ENCODE assay signal across 19 cellular contexts in genomic region chr5:9714187-9714586, GRCh38.
"Had no signal": no experiment of that assay in that cellular context is flagged by ENCODE, and none has a peak within 500 bp of the region (broad histone marks: within the 10 kb centered on the region; RNA-seq: fewer than 3 reads in every experiment).

No MANE protein-coding gene starts in this region.

- H3K9me3 ChIP-seq: body of pancreas, colonic mucosa, neutrophil, tibial artery had no signal

- H3K4me3 ChIP-seq: body of pancreas, colonic mucosa, tibial artery had no signal

- H3K36me3 ChIP-seq: colonic mucosa, neutrophil, tibial artery had no signal

- H3K4me1 ChIP-seq: body of pancreas, colonic mucosa, tibial artery had no signal

- H3K27ac ChIP-seq: body of pancreas, colonic mucosa, neutrophil, tibial artery had no signal

- DNase-seq: activated CD4-positive, alpha-beta T cell treated with anti-CD3 and anti-CD28 coated beads, Interleukin-2, amount 10 ng/mL, durations not matched to agents 7 days and 5 days; activated CD8-positive, alpha-beta memory T cell treated with anti-CD3 and anti-CD28 coated beads, Interleukin-2, amount 50 U/mL, for 48 hours; activated gamma-delta T cell; activated T-cell treated with anti-CD3 and anti-CD28 coated beads, Interleukin-2, amount 50 U/mL, for 72 hours; amygdala; body of pancreas; caudate nucleus; colonic mucosa; foreskin melanocyte; head of caudate nucleus; immature natural killer cell; left colon; naive thymus-derived CD8-positive, alpha-beta T cell; posterior cingulate gyrus; stimulated activated CD4-positive, alpha-beta T cell treated with anti-CD3 and anti-CD28 coated beads, Interleukin-15, amount 100 ng/mL, for 24 hours; stimulated activated CD4-positive, alpha-beta T cell treated with anti-CD3 and anti-CD28 coated beads, Interleukin-4, amount 100 ng/mL, for 24 hours; stimulated activated naive CD4-positive, alpha-beta T cell; tibial artery had no signal

- H3K27me3 ChIP-seq: body of pancreas, colonic mucosa, neutrophil, tibial artery had no signal
